ENCODE assay signal across 22 cellular contexts in the genomic region with DNA sequence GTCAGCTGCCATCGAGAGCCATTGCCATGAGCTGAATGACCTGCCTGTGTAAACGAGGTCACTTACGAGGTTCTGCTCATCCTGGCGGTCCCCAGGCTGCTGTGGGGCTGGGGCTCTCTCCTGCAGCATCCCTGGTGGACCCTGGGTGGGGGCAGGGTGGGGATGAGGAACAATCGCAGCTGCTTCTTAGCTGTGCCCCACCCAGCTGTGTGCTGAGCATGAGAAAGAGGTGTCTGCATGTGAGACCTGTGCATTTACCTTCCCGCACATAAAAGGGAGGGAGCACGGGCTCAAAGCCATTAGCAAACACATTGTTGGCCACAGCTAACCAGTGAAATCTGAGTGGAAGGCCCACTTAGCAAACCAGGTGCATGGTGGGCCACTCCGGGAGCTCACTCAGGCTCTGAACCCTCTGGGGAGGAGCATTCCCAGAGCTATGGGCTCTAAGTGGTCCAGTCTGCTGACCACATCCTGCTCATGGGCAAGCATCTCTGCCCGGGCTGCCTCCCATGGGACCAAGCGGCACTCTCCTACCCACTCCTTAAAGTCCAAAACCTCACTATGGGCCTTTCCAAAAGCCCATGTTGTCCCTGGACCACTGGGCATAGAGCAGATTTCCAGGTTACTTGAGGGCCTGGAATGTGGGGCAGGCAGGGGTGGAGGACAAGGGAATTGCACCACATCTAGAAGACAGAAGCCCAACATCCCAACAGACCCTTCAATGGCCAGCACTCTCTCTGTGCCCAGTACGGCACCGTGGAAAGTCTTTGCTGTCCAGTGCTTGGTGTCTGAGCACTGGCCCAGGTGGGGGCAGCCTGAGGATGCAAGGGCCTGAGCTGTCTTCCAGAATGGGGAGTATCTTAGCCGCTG. TPM values are rescaled to one million over a fixed set of nuclear protein-coding genes. Genes with fewer than 3 reads are reported as not detected.
DNase-seq lines count a peak whose midpoint lies in the region; ATAC-seq and TF ChIP-seq lines count a peak whose summit lies in the region.
"Had no signal": no experiment of that assay in that cellular context is flagged by ENCODE, and none has a peak within 500 bp of the region (broad histone marks: within the 10 kb centered on the region; RNA-seq: fewer than 3 reads in every experiment).

No MANE protein-coding gene starts in this region.

- DNase-seq in NCI-H1092 treated with DMSO at 0.1 percent for 48 hours (lab: John Stamatoyannopoulos, UW) (peak; percentile 47), lower lobe of right lung (peak; percentile 21), sigmoid colon (peak; percentile 40), CD14-positive monocyte (ENCODE audit: low spot score) (no peak), DMS153 treated with DMSO at 0.1 percent for 48 hours (lab: John Stamatoyannopoulos, UW; ENCODE audit: unreplicated experiment) (no peak)
- no peak for DNase-seq in activated CD4-positive, alpha-beta T cell treated with anti-CD3 and anti-CD28 coated beads for 1 hour
- DNase-seq: CD4-positive, alpha-beta T cell; COR-L47; NCI-H1105 treated with DMSO at 0.1 percent for 48 hours; NCI-H2029 treated with DMSO at 0.1 percent for 48 hours; NCI-H226; NCI-H524; NCI-H82; OCI-M1 had no signal

- H3K4me1 ChIP-seq in BLaER1 (peaks cover 69% of the 10 kb centered on the region), lower lobe of right lung (no peaks in the 10 kb centered on the region), sigmoid colon (no peaks in the 10 kb centered on the region)
- H3K4me1 ChIP-seq: A549, SJSA1 had no signal

- no peak for TF ChIP-seq EP300 in sigmoid colon (IDR thresholded peaks at IDR 0.05)

- 47 to 69% methylated on average over 13 of the region's 13 CpGs for WGBS in sigmoid colon, 2 donors

- intact Hi-C loops in lower lobe of right lung (cut with DNase I) (no loop called here), sigmoid colon (cut with DNase I) (no loop called here), CD14-positive monocyte (cut with micrococcal nuclease) (no loop called here)

- H3K4me3 ChIP-seq in BLaER1 (no peak overlapping the region), lower lobe of right lung (no peak overlapping the region), sigmoid colon (no peak overlapping the region)
- H3K4me3 ChIP-seq: A549, SJSA1 had no signal

- no peak for TF ChIP-seq POLR2A in sigmoid colon (IDR thresholded peaks at IDR 0.05)

- H3K9ac ChIP-seq in BLaER1 = no peak overlapping the region
- H3K9ac ChIP-seq: KMS-11 had no signal

- no peaks in the 10 kb centered on the region for H3K9me3 Mint-ChIP-seq in CD14-positive monocyte
- H3K9me3 Mint-ChIP-seq: CD4-positive, alpha-beta T cell had no signal

- H3K36me3 ChIP-seq in BLaER1 = no peaks in the 10 kb centered on the region
- no peaks in the 10 kb centered on the region for H3K36me3 ChIP-seq in lower lobe of right lung
- H3K36me3 ChIP-seq in sigmoid colon = no peaks in the 10 kb centered on the region
- H3K36me3 ChIP-seq: SJSA1 had no signal

- H3K27ac ChIP-seq in BLaER1 (no peak overlapping the region), lower lobe of right lung (no peak overlapping the region), sigmoid colon (no peak overlapping the region)
- H3K27ac ChIP-seq: A549, KMS-11, SJSA1 had no signal

- TF ChIP-seq CTCF in lower lobe of right lung (IDR thresholded peaks at IDR 0.05) (no peak), sigmoid colon (IDR thresholded peaks at IDR 0.05) (no peak), CD14-positive monocyte (IDR thresholded peaks at IDR 0.05) (no peak)

- H3K36me3 Mint-ChIP-seq in CD14-positive monocyte = no peaks in the 10 kb centered on the region

- peaks cover 14 to 20% (median 17%) of the 10 kb centered on the region in 3 donors for H3K27me3 Mint-ChIP-seq in CD14-positive monocyte (ENCODE audit: low read depth in 3 of 3)

- H3K4me1 Mint-ChIP-seq in CD14-positive monocyte = peaks cover 4% of the 10 kb centered on the region
- H3K4me1 Mint-ChIP-seq: B cell had no signal

- peak overlapping the region; percentile 93 for H3K4me2 ChIP-seq in BLaER1
- H3K4me2 ChIP-seq: A549, KMS-11 had no signal

- no peaks in the 10 kb centered on the region for H4K20me1 ChIP-seq in BLaER1

- H3K27ac Mint-ChIP-seq in CD14-positive monocyte = no peak overlapping the region
- H3K27ac Mint-ChIP-seq: B cell; CD4-positive, alpha-beta T cell had no signal

- H3K4me3 Mint-ChIP-seq in CD14-positive monocyte = no peak overlapping the region
- H3K4me3 Mint-ChIP-seq: B cell; CD4-positive, alpha-beta T cell had no signal

- ATAC-seq in lower lobe of right lung (no peak), HG03521 (IDR thresholded peaks at IDR 0.05; ENCODE audit: unreplicated experiment) (no peak)
- ATAC-seq: A549, HCT116, Right ventricle myocardium inferior had no signal

- H3K27me3 ChIP-seq in BLaER1 = no peaks in the 10 kb centered on the region
- peaks cover 10% of the 10 kb centered on the region for H3K27me3 ChIP-seq in lower lobe of right lung (ENCODE audit: low read depth)
- peaks cover 0 to 13% (median 0%) of the 10 kb centered on the region in 3 donors for H3K27me3 ChIP-seq in sigmoid colon

- no peaks in the 10 kb centered on the region for H3K9me3 ChIP-seq in BLaER1
- no peaks in the 10 kb centered on the region for H3K9me3 ChIP-seq in lower lobe of right lung
- no peaks in the 10 kb centered on the region for H3K9me3 ChIP-seq in sigmoid colon
- H3K9me3 ChIP-seq: A549, SJSA1 had no signal

RNA-seq across cellular contexts. Expression of a gene that starts 41.1 kb away (rescaled TPM):
- total RNA-seq in lower lobe of right lung (24.1 TPM), sigmoid colon (10 to 100 TPM; 13.3 to 19.3 (median 17.2) TPM)
- polyA plus RNA-seq in sigmoid colon (10 to 100 TPM in 1 of 3 donors, 1 to 10 TPM in 2; 1.2 to 13.6 (median 4.2) TPM), CD14-positive monocyte (1 to 10 TPM; 7.6 to 9.4 TPM)
- total RNA-seq: B cell; CD4-positive, alpha-beta T cell had no signal

Comparison
In these comparisons a context has a peak if more than half of its experiments do, and no peak if none do; other contexts are left out.
1. DNase-seq: peak in NCI-H1092 treated with DMSO at 0.1 percent for 48 hours (single experiment), lower lobe of right lung (single experiment) and sigmoid colon (single experiment); none in activated CD4-positive, alpha-beta T cell treated with anti-CD3 and anti-CD28 coated beads for 1 hour (single experiment), CD14-positive monocyte (single experiment) and DMS153 treated with DMSO at 0.1 percent for 48 hours (single experiment).